In genomic region chr10:125159932-125160855, GRCh38 we compare ENCODE assay signal across 2 cellular contexts.
TF ChIP-seq lines count a peak whose summit lies in the region.

TSS of gene CTBP2 (minus strand) at chr10:125160563.

TF ChIP-seq in SK-N-SH, 30 proteins besides CTCF, POLR2A, EP300 and RAD21 (continued from another document):
- no peak for TF ChIP-seq ZBTB33 (IDR thresholded peaks at IDR 0.05; ENCODE audit: borderline replicate concordance, low read depth)

TF ChIP-seq in SK-N-SH treated with all-trans-retinoic acid at 6 μM for 48 hours, 23 proteins besides CTCF, POLR2A, EP300 and RAD21 (continued from another document):
- TF ChIP-seq ZNF565 (CRISPR knock-in tag; conservative IDR thresholded peaks at IDR 0.05; ENCODE audit: low read depth) (no peak), ZC3H10 (CRISPR knock-in tag; IDR thresholded peaks at IDR 0.05) (no peak)
- TF ChIP-seq, protein P1, sequence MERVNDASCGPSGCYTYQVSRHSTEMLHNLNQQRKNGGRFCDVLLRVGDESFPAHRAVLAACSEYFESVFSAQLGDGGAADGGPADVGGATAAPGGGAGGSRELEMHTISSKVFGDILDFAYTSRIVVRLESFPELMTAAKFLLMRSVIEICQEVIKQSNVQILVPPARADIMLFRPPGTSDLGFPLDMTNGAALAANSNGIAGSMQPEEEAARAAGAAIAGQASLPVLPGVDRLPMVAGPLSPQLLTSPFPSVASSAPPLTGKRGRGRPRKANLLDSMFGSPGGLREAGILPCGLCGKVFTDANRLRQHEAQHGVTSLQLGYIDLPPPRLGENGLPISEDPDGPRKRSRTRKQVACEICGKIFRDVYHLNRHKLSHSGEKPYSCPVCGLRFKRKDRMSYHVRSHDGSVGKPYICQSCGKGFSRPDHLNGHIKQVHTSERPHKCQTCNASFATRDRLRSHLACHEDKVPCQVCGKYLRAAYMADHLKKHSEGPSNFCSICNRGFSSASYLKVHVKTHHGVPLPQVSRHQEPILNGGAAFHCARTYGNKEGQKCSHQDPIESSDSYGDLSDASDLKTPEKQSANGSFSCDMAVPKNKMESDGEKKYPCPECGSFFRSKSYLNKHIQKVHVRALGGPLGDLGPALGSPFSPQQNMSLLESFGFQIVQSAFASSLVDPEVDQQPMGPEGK (CRISPR knock-in tag; IDR thresholded peaks at IDR 0.05; ENCODE audit: borderline replicate concordance) = no peak
